Comparison of ENCODE assay signal across 8 cellular contexts in genomic region chr11:104917259-104918112, GRCh38. TPM values are rescaled to one million over a fixed set of nuclear protein-coding genes. Genes with fewer than 3 reads are reported as not detected.
A peak's percentile ranks its signal among the peaks of the same experiment; 100 is the strongest.
DNase-seq lines count a peak whose midpoint lies in the region; ATAC-seq and TF ChIP-seq lines count a peak whose summit lies in the region.

No MANE protein-coding gene starts in this region.

- H3K36me3 Mint-ChIP-seq in CD14-positive monocyte (no peaks in the 10 kb centered on the region), GM23338 (ENCODE audit: low read depth) (0 out of 3 replicates have a peak, but pooled peaks cover 4% of the 10 kb centered on the region)
- H3K36me3 Mint-ChIP-seq in activated naive CD8-positive, alpha-beta T cell treated with anti-CD3 and anti-CD28 coated beads, Interleukin-2, amount 10 ng/mL, durations not matched to agents 7 days and 5 days: peaks cover 14% of the 10 kb centered on the region

- H3K4me3 Mint-ChIP-seq in CD14-positive monocyte (peak overlapping the region; percentile 72 to 88), GM23338 (no peak overlapping the region)
- H3K4me3 Mint-ChIP-seq in activated naive CD8-positive, alpha-beta T cell treated with anti-CD3 and anti-CD28 coated beads, Interleukin-2, amount 10 ng/mL, durations not matched to agents 7 days and 5 days: peak overlapping the region; percentile 94

- H3K4me2 ChIP-seq in GM23338: no peak overlapping the region
- no peak overlapping the region for H3K4me2 ChIP-seq in trophoblast cell (ENCODE audit: low read length)

- no peak for TF ChIP-seq CTCF in CD14-positive monocyte (IDR thresholded peaks at IDR 0.05)
- no peak for TF ChIP-seq CTCF in GM23338 (conservative IDR thresholded peaks at IDR 0.05; ENCODE audit: low read depth in 2 of 2)

- H3K27me3 Mint-ChIP-seq in CD14-positive monocyte (ENCODE audit: low read depth in 3 of 3) (peaks cover 0 to 1% (median 0%) of the 10 kb centered on the region in 3 donors), GM23338 (ENCODE audit: insufficient read depth, low read depth, poor library complexity) (peaks cover 4% of the 10 kb centered on the region)
- no peaks in the 10 kb centered on the region for H3K27me3 Mint-ChIP-seq in activated naive CD8-positive, alpha-beta T cell treated with anti-CD3 and anti-CD28 coated beads, Interleukin-2, amount 10 ng/mL, durations not matched to agents 7 days and 5 days

- H2BK5ac ChIP-seq in trophoblast cell (ENCODE audit: low read depth, low read length, poor library complexity): no peak overlapping the region

- H3K4me1 ChIP-seq in GM23338 (ENCODE audit: insufficient read depth) (no peaks in the 10 kb centered on the region), mucosa of stomach (ENCODE audit: control insufficient read depth, insufficient read depth, low read length) (no peaks in the 10 kb centered on the region), trophoblast cell (ENCODE audit: control insufficient read depth in 1 of 2, insufficient read depth in 2 of 2, low read length in 2 of 2) (no peaks in the 10 kb centered on the region)

- POLR2A ChIA-PET in activated naive CD8-positive, alpha-beta T cell treated with anti-CD3 and anti-CD28 coated beads, Interleukin-2, amount 10 ng/mL, durations not matched to agents 7 days and 5 days (lab: Charles Lee): interaction anchor here (0.6 to 1.5 kb wide), 8 partner anchors 10 to 119 kb away, joined by 3 to 4 read pairs (median 3); partner anchors contain the start of gene CASP4

- H3K9ac ChIP-seq in mucosa of stomach (ENCODE audit: low read length) (peak overlapping the region; percentile 42), trophoblast cell (ENCODE audit: low read length) (no peak overlapping the region)

- ATAC-seq in GM23338 (no peak), HG03025 (IDR thresholded peaks at IDR 0.05; ENCODE audit: low FRiP score, unreplicated experiment) (no peak)
- ATAC-seq in activated naive CD8-positive, alpha-beta T cell treated with anti-CD3 and anti-CD28 coated beads, Interleukin-2, amount 10 ng/mL, durations not matched to agents 7 days and 5 days (ENCODE audit: low read depth): peak; percentile 47

- WGBS in trophoblast cell (ENCODE audit: extremely low coverage, insufficient coverage, insufficient read length): no CpG with 5 or more reads among the region's 4 CpGs

- no peak overlapping the region for H4K8ac ChIP-seq in trophoblast cell (ENCODE audit: low read depth, low read length)

- H4K12ac ChIP-seq in trophoblast cell (ENCODE audit: low read depth, low read length): no peak overlapping the region

- no peak for DNase-seq in CD14-positive monocyte (ENCODE audit: low spot score)
- DNase-seq in GM23338 (ENCODE audit: low spot score): no peak
- no peak for DNase-seq in activated naive CD8-positive, alpha-beta T cell treated with anti-CD3 and anti-CD28 coated beads, Interleukin-2, amount 10 ng/mL, durations not matched to agents 7 days and 5 days
- no peak for DNase-seq in erythroblast (lab: John Stamatoyannopoulos, UW)
- no peak for DNase-seq in stimulated activated CD4-positive, alpha-beta T cell treated with anti-CD3 and anti-CD28 coated beads, Interleukin-15, amount 100 ng/mL, for 24 hours
- no peak for DNase-seq in trophoblast cell

- no peak overlapping the region for H3K27ac ChIP-seq in GM23338 (ENCODE audit: low read depth)
- no peak overlapping the region for H3K27ac ChIP-seq in trophoblast cell (ENCODE audit: low read depth, low read length)

- H3K27ac Mint-ChIP-seq in CD14-positive monocyte: peak overlapping the region in 2 of 7 donors; percentile 1 to 69
- H3K27ac Mint-ChIP-seq in GM23338: no peak overlapping the region
- peak overlapping the region; percentile 95 for H3K27ac Mint-ChIP-seq in activated naive CD8-positive, alpha-beta T cell treated with anti-CD3 and anti-CD28 coated beads, Interleukin-2, amount 10 ng/mL, durations not matched to agents 7 days and 5 days

- H3K27me3 ChIP-seq in GM23338 (ENCODE audit: insufficient read depth): no peaks in the 10 kb centered on the region
- no peaks in the 10 kb centered on the region for H3K27me3 ChIP-seq in mucosa of stomach (ENCODE audit: control insufficient read depth, insufficient read depth, low read length)
- H3K27me3 ChIP-seq in trophoblast cell (ENCODE audit: insufficient read depth, low read length): no peaks in the 10 kb centered on the region

- no peaks in the 10 kb centered on the region for H3K79me1 ChIP-seq in trophoblast cell (ENCODE audit: low read length)

- H2BK120ac ChIP-seq in trophoblast cell (ENCODE audit: insufficient read depth, low read length, poor library complexity): no peak overlapping the region

- no peaks in the 10 kb centered on the region for H3K9me2 ChIP-seq in GM23338 (ENCODE audit: insufficient read depth)

- H3K79me2 ChIP-seq in GM23338 (replicated peaks; ENCODE audit: insufficient read depth) (no peaks in the 10 kb centered on the region), trophoblast cell (ENCODE audit: control insufficient read depth, insufficient read depth, low read length, poor library complexity) (no peaks in the 10 kb centered on the region)

- peaks cover 0 to 1% (median 0%) of the 10 kb centered on the region in 7 donors for H3K9me3 Mint-ChIP-seq in CD14-positive monocyte
- H3K9me3 Mint-ChIP-seq in GM23338: no peaks in the 10 kb centered on the region
- H3K9me3 Mint-ChIP-seq in activated naive CD8-positive, alpha-beta T cell treated with anti-CD3 and anti-CD28 coated beads, Interleukin-2, amount 10 ng/mL, durations not matched to agents 7 days and 5 days: no peaks in the 10 kb centered on the region

- H3K4me1 Mint-ChIP-seq in CD14-positive monocyte (peaks cover 15% of the 10 kb centered on the region), GM23338 (peaks cover 2% of the 10 kb centered on the region; the same call in 2 of the 3 replicates)
- peaks cover 32% of the 10 kb centered on the region for H3K4me1 Mint-ChIP-seq in activated naive CD8-positive, alpha-beta T cell treated with anti-CD3 and anti-CD28 coated beads, Interleukin-2, amount 10 ng/mL, durations not matched to agents 7 days and 5 days

- no peaks in the 10 kb centered on the region for H4K20me1 ChIP-seq in GM23338 (replicated peaks; ENCODE audit: insufficient read depth)

- H3K36me3 ChIP-seq in GM23338 (ENCODE audit: insufficient read depth): no peaks in the 10 kb centered on the region
- H3K36me3 ChIP-seq in mucosa of stomach (ENCODE audit: control insufficient read depth, insufficient read depth, low read length): no peaks in the 10 kb centered on the region
- no peaks in the 10 kb centered on the region for H3K36me3 ChIP-seq in trophoblast cell (ENCODE audit: control insufficient read depth in 1 of 2, insufficient read depth in 2 of 2, low read length in 2 of 2)

- H2AFZ ChIP-seq in GM23338 (peak overlapping the region; percentile 35), trophoblast cell (ENCODE audit: insufficient read depth, low read length, poor library complexity) (no peak overlapping the region)

- no peak overlapping the region for H3K23ac ChIP-seq in trophoblast cell (ENCODE audit: low read length)

- H3K9me3 ChIP-seq in mucosa of stomach (ENCODE audit: control insufficient read depth, low read length) (no peaks in the 10 kb centered on the region), trophoblast cell (ENCODE audit: insufficient read depth, low read depth, low read length) (no peaks in the 10 kb centered on the region)

- TF ChIP-seq POLR2A in erythroblast (IDR thresholded peaks at IDR 0.05; ENCODE audit: low read length): no peak

- H3K4ac ChIP-seq in trophoblast cell (ENCODE audit: low read depth, low read length): no peak overlapping the region

- H2AK5ac ChIP-seq in trophoblast cell (ENCODE audit: low read length): no peak overlapping the region

- H4K91ac ChIP-seq in trophoblast cell (ENCODE audit: low read depth, low read length): no peak overlapping the region

- intact Hi-C loops in CD14-positive monocyte (cut with micrococcal nuclease): no loop called here

- no peaks in the 10 kb centered on the region for H3F3A ChIP-seq in GM23338 (replicated peaks; ENCODE audit: low read depth)

- no peak overlapping the region for H3K18ac ChIP-seq in trophoblast cell (ENCODE audit: low read length)

- H3K14ac ChIP-seq in trophoblast cell (ENCODE audit: low read length): no peak overlapping the region

- no peak overlapping the region for H2BK12ac ChIP-seq in trophoblast cell (ENCODE audit: low read length)

- no peak overlapping the region for H3K4me3 ChIP-seq in GM23338
- peak overlapping the region; percentile 27 for H3K4me3 ChIP-seq in mucosa of stomach (ENCODE audit: low read length)
- no peak overlapping the region for H3K4me3 ChIP-seq in trophoblast cell (ENCODE audit: low read depth, low read length)

TF ChIP-seq in GM23338, 12 proteins besides CTCF, POLR2A, EP300 and RAD21 (continues in another document):
- TF ChIP-seq NANOG (IDR thresholded peaks at IDR 0.05; ENCODE audit: borderline replicate concordance): no peak

RNA-seq across cellular contexts. Expression of gene CASP12, which starts 19.2 kb away (rescaled TPM):
- not detected for polyA plus RNA-seq in CD14-positive monocyte
- total RNA-seq in GM23338 (2014; rRNA removed; shearing (Covaris generic)): not detected in 2 replicates
- not detected in 2 replicates for polyA plus RNA-seq in GM23338 (2016; fragmentation: Nextera tagmentation; extraction: Ambion mirVana)
- total RNA-seq in activated naive CD8-positive, alpha-beta T cell treated with anti-CD3 and anti-CD28 coated beads, Interleukin-2, amount 10 ng/mL, durations not matched to agents 7 days and 5 days: not detected
- not detected in 2 replicates for polyA plus RNA-seq in trophoblast cell (2013)

RNA-seq across cellular contexts. Expression of gene CASP4, which starts 50.9 kb away (rescaled TPM):
- polyA plus RNA-seq in CD14-positive monocyte (100 to 1,000 TPM; 148 to 163 TPM), GM23338 (2016; fragmentation: Nextera tagmentation; extraction: Ambion mirVana) (not detected in 2 replicates)
- total RNA-seq in GM23338 (2014; rRNA removed; shearing (Covaris generic)): 0.35 TPM in 1 of 2 replicates, not detected in the other
- total RNA-seq in activated naive CD8-positive, alpha-beta T cell treated with anti-CD3 and anti-CD28 coated beads, Interleukin-2, amount 10 ng/mL, durations not matched to agents 7 days and 5 days: 100 to 1,000 TPM; 111 to 115 TPM
- 9.5 and 10.1 TPM in 2 replicates for polyA plus RNA-seq in trophoblast cell (2013)

Comparison
In these comparisons a context has a peak if more than half of its experiments do, and no peak if none do; other contexts are left out.
1. RNA of gene CASP4, which starts 50.9 kb away (total RNA-seq): 111 to 115 TPM in activated naive CD8-positive, alpha-beta T cell treated with anti-CD3 and anti-CD28 coated beads, Interleukin-2, amount 10 ng/mL, durations not matched to agents 7 days and 5 days; 0.35 TPM in GM23338; every median in the first group is over 10 times any median in the second.